21 cellular contexts compared by ENCODE assay signal in the genomic region with DNA sequence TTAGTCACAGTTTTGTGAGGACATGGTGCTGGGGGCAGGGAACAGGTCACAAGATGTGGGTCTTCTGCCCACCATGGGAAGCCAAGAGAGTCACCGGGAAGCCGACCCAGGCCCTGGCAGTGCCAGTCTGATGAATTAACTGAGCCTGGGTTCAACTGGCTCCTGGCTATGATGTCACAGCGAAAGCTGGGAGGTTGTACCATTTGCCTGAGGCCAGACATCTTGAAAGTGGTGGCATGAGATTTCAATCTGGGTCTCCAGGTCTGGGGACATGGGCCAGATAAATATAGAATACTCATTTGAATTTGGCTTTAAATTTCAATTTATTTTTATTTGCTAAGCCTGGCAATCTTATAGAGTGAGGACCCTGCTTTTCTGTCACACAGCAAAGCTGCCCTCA.
DNase-seq lines count a peak whose midpoint lies in the region; ATAC-seq and TF ChIP-seq lines count a peak whose summit lies in the region.
"Had no signal": no experiment of that assay in that cellular context is flagged by ENCODE, and none has a peak within 500 bp of the region (broad histone marks: within the 10 kb centered on the region; RNA-seq: fewer than 3 reads in every experiment).

No MANE protein-coding gene starts in this region.

- H3K4me3 Mint-ChIP-seq in endodermal cell, result no peak overlapping the region
- H3K4me3 Mint-ChIP-seq: B cell; CD4-positive, alpha-beta T cell; CD8-positive, alpha-beta T cell had no signal

- POLR2A ChIA-PET in SK-N-SH (lab: Yijun Ruan, JAX), result interaction anchor here (1.1 kb wide), 1 partner anchor 93 kb away, joined by 6 read pairs; no protein-coding TSS in a partner anchor

- no peaks in the 10 kb centered on the region for H3K79me2 ChIP-seq in SK-N-SH (ENCODE audit: insufficient read depth)

- no peaks in the 10 kb centered on the region for H3K36me3 Mint-ChIP-seq in endodermal cell (ENCODE audit: low read depth)
- H3K36me3 Mint-ChIP-seq: CD8-positive, alpha-beta T cell had no signal

- TF ChIP-seq RAD21 in SK-N-SH (IDR thresholded peaks at IDR 0.05; ENCODE audit: low read length), result no peak

- H3K27me3 Mint-ChIP-seq in endodermal cell (ENCODE audit: insufficient read depth), result peaks cover 22% of the 10 kb centered on the region

- H3K36me3 ChIP-seq in SK-N-SH (replicated peaks in 1 of 2; ENCODE audit: control insufficient read depth in 1 of 2, insufficient read depth in 2 of 2, low read length in 1 of 2), result no peaks in the 10 kb centered on the region
- no peaks in the 10 kb centered on the region for H3K36me3 ChIP-seq in endodermal cell (ENCODE audit: control insufficient read depth, insufficient read depth, low read length)
- H3K36me3 ChIP-seq: BLaER1 treated with 17β-estradiol and CSF1 and Interleukin-3, amounts not matched to agents 10 nM and 100 nM had no signal

- peaks cover 10% of the 10 kb centered on the region for H3F3A ChIP-seq in SK-N-SH (replicated peaks; ENCODE audit: insufficient read depth)

- H3K27me3 ChIP-seq in SK-N-SH (ENCODE audit: insufficient read depth) (no peaks in the 10 kb centered on the region; the same call in 1 of the 2 replicates), endodermal cell (ENCODE audit: control insufficient read depth, insufficient read depth, low read length, poor library complexity, severe bottlenecking) (peaks cover 21% of the 10 kb centered on the region)
- H3K27me3 ChIP-seq: BLaER1 treated with 17β-estradiol and CSF1 and Interleukin-3, amounts not matched to agents 10 nM and 100 nM had no signal

- H4K20me1 ChIP-seq in SK-N-SH (ENCODE audit: insufficient read depth), result no peaks in the 10 kb centered on the region
- H4K20me1 ChIP-seq: BLaER1 treated with 17β-estradiol and CSF1 and Interleukin-3, amounts not matched to agents 10 nM and 100 nM had no signal

- H3K27ac ChIP-seq in SK-N-SH (ENCODE audit: low read depth in 2 of 2, low read length in 1 of 2), result peak overlapping the region in 1 of 2 experiments; percentile 30; a peak in 2 of 4 replicates
- no peak overlapping the region for H3K27ac ChIP-seq in endodermal cell (ENCODE audit: low read depth, low read length)
- H3K27ac ChIP-seq: 22Rv1, A549, C4-2B had no signal

- no peaks in the 10 kb centered on the region for H3K9me2 ChIP-seq in SK-N-SH

- 74% methylated on average over 3 of the region's 3 CpGs for whole genome bisulfite sequencing in SK-N-SH (ENCODE audit: low lambda C conversion rate)
- 84 to 87% methylated on average over 3 of the region's 3 CpGs for WGBS in endodermal cell (ENCODE audit: insufficient coverage in 1 of 2, insufficient read length in 1 of 2), 2 experiments

- H3K9me3 ChIP-seq in SK-N-SH (no peaks in the 10 kb centered on the region), endodermal cell (ENCODE audit: control insufficient read depth, low read length) (no peaks in the 10 kb centered on the region)
- H3K9me3 ChIP-seq: A549; BLaER1 treated with 17β-estradiol and CSF1 and Interleukin-3, amounts not matched to agents 10 nM and 100 nM; Caco-2 had no signal

- TF ChIP-seq CTCF in SK-N-SH (IDR thresholded peaks at IDR 0.05) (no peak), endodermal cell (conservative IDR thresholded peaks at IDR 0.05) (no peak)

- H2AFZ ChIP-seq in SK-N-SH (ENCODE audit: low read depth), result no peak overlapping the region

- H3K4me3 ChIP-seq in SK-N-SH (ENCODE audit: low read depth in 2 of 2, low read length in 1 of 2) (no peak overlapping the region), endodermal cell (ENCODE audit: low read length) (no peak overlapping the region)
- H3K4me3 ChIP-seq: A549; BLaER1 treated with 17β-estradiol and CSF1 and Interleukin-3, amounts not matched to agents 10 nM and 100 nM; GM12878 had no signal

- peaks cover 16% of the 10 kb centered on the region for H3K4me1 Mint-ChIP-seq in endodermal cell
- H3K4me1 Mint-ChIP-seq: B cell had no signal

- DNase-seq in SK-N-SH (peak; percentile 56), endodermal cell (peak; percentile 34), hippocampal formation (lab: John Stamatoyannopoulos, UW) (no peak)
- DNase-seq: AML-193; Caco-2; CD4-positive, alpha-beta T cell; CD8-positive, alpha-beta T cell; DMS 273 treated with DMSO at 0.1 percent for 48 hours; DMS153; DMS79; DND-41; EL; GDM1 had no signal

- no peak for TF ChIP-seq EP300 in SK-N-SH (IDR thresholded peaks at IDR 0.05; ENCODE audit: borderline replicate concordance in 1 of 2, low read depth in 1 of 2, low read length in 1 of 2)

- H3K9me3 Mint-ChIP-seq in endodermal cell, result no peaks in the 10 kb centered on the region
- H3K9me3 Mint-ChIP-seq: CD4-positive, alpha-beta T cell; CD8-positive, alpha-beta T cell had no signal

- H3K4me1 ChIP-seq in SK-N-SH (ENCODE audit: control insufficient read depth in 1 of 2, insufficient read depth in 2 of 2, low read depth in 1 of 2, low read length in 1 of 2), result peaks cover 17 to 50% of the 10 kb centered on the region in 2 experiments
- H3K4me1 ChIP-seq in endodermal cell (ENCODE audit: control insufficient read depth, insufficient read depth, low read length), result peaks cover 9% of the 10 kb centered on the region

- CTCF ChIA-PET in SK-N-SH (lab: Yijun Ruan, JAX), result interaction anchor here (0.7 to 9.2 kb wide), 21 partner anchors 9 to 598 kb away, joined by 3 to 141 read pairs (median 4); a partner anchor contains a TSS

- ATAC-seq in SK-N-SH treated with all-trans-retinoic acid at 6 μM for 48 hours (no peak), GM18909 (IDR thresholded peaks at IDR 0.05; ENCODE audit: poor library complexity, unreplicated experiment) (no peak)
- ATAC-seq: A549; CD8-positive, alpha-beta T cell; GM12878 had no signal

- no peak overlapping the region for H3K4me2 ChIP-seq in SK-N-SH
- H3K4me2 ChIP-seq: A549; BLaER1 treated with 17β-estradiol and CSF1 and Interleukin-3, amounts not matched to agents 10 nM and 100 nM had no signal

- H3K9ac ChIP-seq in SK-N-SH (no peak overlapping the region), endodermal cell (ENCODE audit: extremely low read depth, low read length, poor library complexity, severe bottlenecking) (no peak overlapping the region)
- H3K9ac ChIP-seq: BLaER1 treated with 17β-estradiol and CSF1 and Interleukin-3, amounts not matched to agents 10 nM and 100 nM had no signal

- H3K27ac Mint-ChIP-seq in endodermal cell, result no peak overlapping the region
- H3K27ac Mint-ChIP-seq: B cell; CD4-positive, alpha-beta T cell; CD8-positive, alpha-beta T cell had no signal

TF ChIP-seq in SK-N-SH, 30 proteins besides CTCF, POLR2A, EP300 and RAD21:
- TF ChIP-seq TEAD4 (IDR thresholded peaks at IDR 0.05; ENCODE audit: borderline replicate concordance, insufficient read depth) (no peak), GATA2 (CRISPR knock-in tag; IDR thresholded peaks at IDR 0.05) (peak; percentile 13; the same call in 1 of the 2 replicates)

TF ChIP-seq in SK-N-SH treated with all-trans-retinoic acid at 6 μM for 48 hours, 23 proteins besides CTCF, POLR2A, EP300 and RAD21:
- TF ChIP-seq ESRRG (CRISPR knock-in tag; IDR thresholded peaks at IDR 0.05), result no peak
- no peak for TF ChIP-seq SNAI2 (CRISPR knock-in tag; IDR thresholded peaks at IDR 0.05)
- TF ChIP-seq OSR1 (CRISPR knock-in tag; IDR thresholded peaks at IDR 0.05), result no peak
- no peak for TF ChIP-seq GLIS3 (CRISPR knock-in tag; IDR thresholded peaks at IDR 0.05)
- TF ChIP-seq, protein P1, sequence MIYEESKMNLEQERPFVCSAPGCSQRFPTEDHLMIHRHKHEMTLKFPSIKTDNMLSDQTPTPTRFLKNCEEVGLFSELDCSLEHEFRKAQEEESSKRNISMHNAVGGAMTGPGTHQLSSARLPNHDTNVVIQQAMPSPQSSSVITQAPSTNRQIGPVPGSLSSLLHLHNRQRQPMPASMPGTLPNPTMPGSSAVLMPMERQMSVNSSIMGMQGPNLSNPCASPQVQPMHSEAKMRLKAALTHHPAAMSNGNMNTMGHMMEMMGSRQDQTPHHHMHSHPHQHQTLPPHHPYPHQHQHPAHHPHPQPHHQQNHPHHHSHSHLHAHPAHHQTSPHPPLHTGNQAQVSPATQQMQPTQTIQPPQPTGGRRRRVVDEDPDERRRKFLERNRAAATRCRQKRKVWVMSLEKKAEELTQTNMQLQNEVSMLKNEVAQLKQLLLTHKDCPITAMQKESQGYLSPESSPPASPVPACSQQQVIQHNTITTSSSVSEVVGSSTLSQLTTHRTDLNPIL (CRISPR knock-in tag; IDR thresholded peaks at IDR 0.05; ENCODE audit: low read depth), result no peak
- TF ChIP-seq, protein P2, sequence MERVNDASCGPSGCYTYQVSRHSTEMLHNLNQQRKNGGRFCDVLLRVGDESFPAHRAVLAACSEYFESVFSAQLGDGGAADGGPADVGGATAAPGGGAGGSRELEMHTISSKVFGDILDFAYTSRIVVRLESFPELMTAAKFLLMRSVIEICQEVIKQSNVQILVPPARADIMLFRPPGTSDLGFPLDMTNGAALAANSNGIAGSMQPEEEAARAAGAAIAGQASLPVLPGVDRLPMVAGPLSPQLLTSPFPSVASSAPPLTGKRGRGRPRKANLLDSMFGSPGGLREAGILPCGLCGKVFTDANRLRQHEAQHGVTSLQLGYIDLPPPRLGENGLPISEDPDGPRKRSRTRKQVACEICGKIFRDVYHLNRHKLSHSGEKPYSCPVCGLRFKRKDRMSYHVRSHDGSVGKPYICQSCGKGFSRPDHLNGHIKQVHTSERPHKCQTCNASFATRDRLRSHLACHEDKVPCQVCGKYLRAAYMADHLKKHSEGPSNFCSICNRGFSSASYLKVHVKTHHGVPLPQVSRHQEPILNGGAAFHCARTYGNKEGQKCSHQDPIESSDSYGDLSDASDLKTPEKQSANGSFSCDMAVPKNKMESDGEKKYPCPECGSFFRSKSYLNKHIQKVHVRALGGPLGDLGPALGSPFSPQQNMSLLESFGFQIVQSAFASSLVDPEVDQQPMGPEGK (CRISPR knock-in tag; IDR thresholded peaks at IDR 0.05; ENCODE audit: borderline replicate concordance), result no peak
- no peak for TF ChIP-seq RARB (CRISPR knock-in tag; IDR thresholded peaks at IDR 0.05)
- TF ChIP-seq ISL1 (CRISPR knock-in tag; IDR thresholded peaks at IDR 0.05), result no peak
- TF ChIP-seq ZNF70 (CRISPR knock-in tag; IDR thresholded peaks at IDR 0.05), result no peak
- TF ChIP-seq ARNTL (CRISPR knock-in tag; IDR thresholded peaks at IDR 0.05; ENCODE audit: borderline replicate concordance, low read depth), result no peak

Comparison
In these comparisons a context has a peak if more than half of its experiments do, and no peak if none do; other contexts are left out.
1. DNase-seq: peak in SK-N-SH (single experiment) and endodermal cell (single experiment); none in hippocampal formation (0 of 2).